Comparison of ENCODE assay signal across 10 cellular contexts in genomic region chr19:21264416-21264815, GRCh38.
"Had no signal": no experiment of that assay in that cellular context is flagged by ENCODE, and none has a peak within 500 bp of the region (broad histone marks: within the 10 kb centered on the region; RNA-seq: fewer than 3 reads in every experiment).

No MANE protein-coding gene starts in this region.

- FAIRE-seq: H54 had no signal

- H3K27ac ChIP-seq: GM23248 had no signal

- H3K4me1 ChIP-seq: HAP-1 had no signal

- H2AFZ ChIP-seq: GM23248, GM23338 had no signal

- H3K4me2 ChIP-seq: GM23338 had no signal

- ATAC-seq: GM23338, HCT116 had no signal

- H3K36me3 ChIP-seq: HAP-1 had no signal

- H3K9ac ChIP-seq: GM23248 had no signal

- H3K4me3 ChIP-seq: GM23248, GM23338, HAP-1 had no signal

- H3K9me3 ChIP-seq: HAP-1 had no signal

- DNase-seq: GM23248, GOT3, H7, H9, HCEC 1CT, HFFc6 had no signal
